Comparison of ENCODE assay signal across 32 cellular contexts in the genomic region with DNA sequence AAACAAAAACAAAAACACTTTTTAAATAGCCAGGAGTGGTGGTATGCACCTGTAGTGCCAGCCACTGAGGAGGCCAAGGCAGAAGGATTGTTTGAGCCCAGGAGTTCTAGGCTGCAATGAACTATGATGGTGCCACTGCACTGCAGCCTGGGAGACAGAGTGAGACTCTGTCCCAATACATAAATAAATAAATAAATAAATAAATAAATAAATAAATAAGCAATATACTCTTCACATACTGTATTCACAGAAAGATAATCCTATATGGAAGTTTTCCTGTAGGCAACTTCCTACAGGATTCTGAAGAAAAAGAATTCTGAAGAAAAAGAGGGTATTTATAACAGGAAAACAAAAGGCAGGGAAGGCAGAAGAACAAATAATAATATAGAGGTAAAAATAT.
DNase-seq lines count a peak whose midpoint lies in the region; ATAC-seq, FAIRE-seq and TF ChIP-seq lines count a peak whose summit lies in the region.
"Had no signal": no experiment of that assay in that cellular context is flagged by ENCODE, and none has a peak within 500 bp of the region (broad histone marks: within the 10 kb centered on the region; RNA-seq: fewer than 3 reads in every experiment).

No MANE protein-coding gene starts in this region.

- no peak for TF ChIP-seq POLR2A in A549 (IDR thresholded peaks at IDR 0.05; ENCODE audit: low read length)

- FAIRE-seq in A549 (lab: Jason Lieb, UNC) (no peak), colon (lab: Jason Lieb, UNC) (peak; percentile 43)
- FAIRE-seq: A204.1, D721Med had no signal

- H3K9me3 ChIP-seq in A549 (no peaks in the 10 kb centered on the region), HEK293 (ENCODE audit: control insufficient read depth, insufficient read depth, low read depth, low read length) (no peaks in the 10 kb centered on the region)
- H3K9me3 ChIP-seq: BE2C; BLaER1; BLaER1 treated with 17β-estradiol and CSF1 and Interleukin-3, amounts not matched to agents 10 nM and 100 nM; Caco-2 had no signal

- H3K27ac ChIP-seq in A549, result no peak overlapping the region
- H3K27ac ChIP-seq in HEK293 (ENCODE audit: extremely low read depth, low read depth, low read length), result no peak overlapping the region
- H3K27ac ChIP-seq: 22Rv1; BLaER1; BLaER1 treated with 17β-estradiol and CSF1 and Interleukin-3, amounts not matched to agents 10 nM and 100 nM; C4-2B had no signal

- CTCF ChIA-PET in A549 (lab: Yijun Ruan, JAX) (no interaction called here), HEK293 (lab: Yijun Ruan, JAX) (no interaction called here)

- no peak overlapping the region for H3K4me2 ChIP-seq in A549
- H3K4me2 ChIP-seq: BLaER1; BLaER1 treated with 17β-estradiol and CSF1 and Interleukin-3, amounts not matched to agents 10 nM and 100 nM had no signal

- TF ChIP-seq RAD21 in A549 (conservative IDR thresholded peaks at IDR 0.05 in 1 of 2, IDR thresholded peaks at IDR 0.05 in 1 of 2), result no peak

- TF ChIP-seq CTCF in A549 (IDR thresholded peaks at IDR 0.05) (no peak), HEK293 (tag by site-specific recombination; IDR thresholded peaks at IDR 0.05) (no peak)

- POLR2A ChIA-PET in A549 (lab: Yijun Ruan, JAX) (no interaction called here), HEK293 (lab: Yijun Ruan, JAX) (no interaction called here)

- H3K4me3 ChIP-seq in A549 (no peak overlapping the region), HEK293 (ENCODE audit: low read depth, low read length) (no peak overlapping the region)
- H3K4me3 ChIP-seq: BLaER1; BLaER1 treated with 17β-estradiol and CSF1 and Interleukin-3, amounts not matched to agents 10 nM and 100 nM had no signal

- H3K4me1 ChIP-seq in A549 (no peaks in the 10 kb centered on the region), HEK293 (ENCODE audit: control insufficient read depth, insufficient read depth, low read length) (no peaks in the 10 kb centered on the region)
- H3K4me1 ChIP-seq: BE2C; BLaER1; BLaER1 treated with 17β-estradiol and CSF1 and Interleukin-3, amounts not matched to agents 10 nM and 100 nM; Caco-2 had no signal

- no peak for DNase-seq in A549 (ENCODE audit: low read depth in 1 of 2, low spot score in 1 of 2)
- no peak for DNase-seq in NCI-H82 treated with DMSO at 0.1 percent for 48 hours (lab: John Stamatoyannopoulos, UW; ENCODE audit: unreplicated experiment)
- DNase-seq in RPMI8226, result no peak
- no peak for DNase-seq in stimulated activated naive CD4-positive, alpha-beta T cell treated with Interleukin-2 at 50 U/mL for 16 hours (lab: John Stamatoyannopoulos, UW)
- DNase-seq: 8988T; ACHN; AML-193; BE2C; C1 segment of cervical spinal cord; Caco-2; Calu3; CD4-positive, alpha-beta memory T cell; CD4-positive, alpha-beta T cell; CD4-positive, CD25-positive, alpha-beta regulatory T cell; CD8-positive, alpha-beta memory T cell; CD8-positive, alpha-beta T cell; COR-L47; DMS 273 treated with DMSO at 0.1 percent for 48 hours; DMS153; DMS53; DMS79; DMS79 treated with DMSO at 0.1 percent for 48 hours; DND-41; EL had no signal

- ATAC-seq in A549, result no peak
- ATAC-seq: CD8-positive, alpha-beta T cell had no signal

- H3K36me3 ChIP-seq in HEK293 (ENCODE audit: control insufficient read depth in 2 of 2, insufficient read depth in 1 of 2, low read length in 2 of 2), result no peaks in the 10 kb centered on the region
- H3K36me3 ChIP-seq: BE2C; BLaER1; BLaER1 treated with 17β-estradiol and CSF1 and Interleukin-3, amounts not matched to agents 10 nM and 100 nM had no signal

- TF ChIP-seq EP300 in A549 (IDR thresholded peaks at IDR 0.05), result no peak

TF ChIP-seq in A549, 52 proteins besides CTCF, POLR2A, EP300 and RAD21:
- TF ChIP-seq RCOR1 (IDR thresholded peaks at IDR 0.05; ENCODE audit: low read depth, low read length), result no peak
- peak; percentile 29; the same call in 1 of the 2 replicates for TF ChIP-seq ZC3H11A (IDR thresholded peaks at IDR 0.05)
- TF ChIP-seq FOSL2 (IDR thresholded peaks at IDR 0.05), result no peak
- no peak for TF ChIP-seq FOSL2 (CRISPR knock-in tag; IDR thresholded peaks at IDR 0.05)
- TF ChIP-seq CHD4 (IDR thresholded peaks at IDR 0.05; ENCODE audit: borderline replicate concordance), result no peak

TF ChIP-seq in HEK293, 187 proteins besides CTCF, POLR2A, EP300 and RAD21 (continues in another document):
- TF ChIP-seq BCL11A (tag by site-specific recombination; IDR thresholded peaks at IDR 0.05; ENCODE audit: low read depth) (no peak), ZNF202 (tag by site-specific recombination; IDR thresholded peaks at IDR 0.05; ENCODE audit: borderline replicate concordance) (peak; percentile 72; the same call in 1 of the 2 replicates), ZNF701 (tag by site-specific recombination; IDR thresholded peaks at IDR 0.05) (no peak), ZNF529 (tag by site-specific recombination; IDR thresholded peaks at IDR 0.05; ENCODE audit: insufficient replicate concordance) (no peak), ZNF658 (tag by site-specific recombination; IDR thresholded peaks at IDR 0.05) (no peak), ZNF629 (tag by site-specific recombination; IDR thresholded peaks at IDR 0.05) (peak; percentile 28; the same call in 1 of the 2 replicates), ZBTB1 (tag by site-specific recombination; IDR thresholded peaks at IDR 0.05) (no peak), GLI2 (tag by site-specific recombination; IDR thresholded peaks at IDR 0.05; ENCODE audit: borderline replicate concordance, low read depth) (no peak), ZNF830 (tag by site-specific recombination; IDR thresholded peaks at IDR 0.05; ENCODE audit: low read depth) (no peak), ZNF623 (tag by site-specific recombination; IDR thresholded peaks at IDR 0.05) (peak; percentile 54; the same call in 1 of the 2 replicates), ZFP69B (tag by site-specific recombination; IDR thresholded peaks at IDR 0.05) (no peak), MEIS1 (CRISPR knock-in tag; IDR thresholded peaks at IDR 0.05; ENCODE audit: borderline replicate concordance) (no peak), HOXD13 (CRISPR knock-in tag; IDR thresholded peaks at IDR 0.05; ENCODE audit: borderline replicate concordance) (no peak)
- TF ChIP-seq, protein P1, sequence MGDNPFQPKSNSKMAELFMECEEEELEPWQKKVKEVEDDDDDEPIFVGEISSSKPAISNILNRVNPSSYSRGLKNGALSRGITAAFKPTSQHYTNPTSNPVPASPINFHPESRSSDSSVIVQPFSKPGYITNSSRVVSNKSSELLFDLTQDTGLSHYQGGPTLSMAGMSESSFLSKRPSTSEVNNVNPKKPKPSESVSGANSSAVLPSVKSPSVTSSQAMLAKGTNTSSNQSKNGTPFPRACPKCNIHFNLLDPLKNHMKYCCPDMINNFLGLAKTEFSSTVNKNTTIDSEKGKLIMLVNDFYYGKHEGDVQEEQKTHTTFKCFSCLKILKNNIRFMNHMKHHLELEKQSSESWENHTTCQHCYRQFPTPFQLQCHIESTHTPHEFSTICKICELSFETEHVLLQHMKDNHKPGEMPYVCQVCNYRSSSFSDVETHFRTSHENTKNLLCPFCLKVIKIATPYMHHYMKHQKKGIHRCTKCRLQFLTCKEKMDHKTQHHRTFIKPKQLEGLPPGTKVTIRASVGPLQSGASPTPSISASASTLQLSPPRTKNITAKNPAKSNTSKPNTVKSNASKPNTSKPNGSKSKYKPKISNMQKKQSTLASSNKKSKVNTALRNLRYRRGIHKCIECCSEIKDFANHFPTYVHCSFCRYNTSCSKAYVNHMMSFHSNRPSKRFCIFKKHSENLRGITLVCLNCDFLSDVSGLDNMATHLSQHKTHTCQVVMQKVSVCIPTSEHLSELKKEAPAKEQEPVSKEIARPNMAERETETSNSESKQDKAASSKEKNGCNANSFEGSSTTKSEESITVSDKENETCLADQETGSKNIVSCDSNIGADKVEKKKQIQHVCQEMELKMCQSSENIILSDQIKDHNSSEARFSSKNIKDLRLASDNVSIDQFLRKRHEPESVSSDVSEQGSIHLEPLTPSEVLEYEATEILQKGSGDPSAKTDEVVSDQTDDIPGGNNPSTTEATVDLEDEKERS (tag by site-specific recombination; IDR thresholded peaks at IDR 0.05), result no peak
- TF ChIP-seq, protein P2, sequence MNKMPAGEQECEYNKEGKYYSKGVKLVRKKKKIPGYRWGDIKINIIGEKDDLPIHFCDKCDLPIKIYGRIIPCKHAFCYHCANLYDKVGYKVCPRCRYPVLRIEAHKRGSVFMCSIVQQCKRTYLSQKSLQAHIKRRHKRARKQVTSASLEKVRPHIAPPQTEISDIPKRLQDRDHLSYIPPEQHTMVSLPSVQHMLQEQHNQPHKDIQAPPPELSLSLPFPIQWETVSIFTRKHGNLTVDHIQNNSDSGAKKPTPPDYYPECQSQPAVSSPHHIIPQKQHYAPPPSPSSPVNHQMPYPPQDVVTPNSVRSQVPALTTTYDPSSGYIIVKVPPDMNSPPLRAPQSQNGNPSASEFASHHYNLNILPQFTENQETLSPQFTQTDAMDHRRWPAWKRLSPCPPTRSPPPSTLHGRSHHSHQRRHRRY (tag by site-specific recombination; IDR thresholded peaks at IDR 0.05), result no peak
- TF ChIP-seq, protein P3, sequence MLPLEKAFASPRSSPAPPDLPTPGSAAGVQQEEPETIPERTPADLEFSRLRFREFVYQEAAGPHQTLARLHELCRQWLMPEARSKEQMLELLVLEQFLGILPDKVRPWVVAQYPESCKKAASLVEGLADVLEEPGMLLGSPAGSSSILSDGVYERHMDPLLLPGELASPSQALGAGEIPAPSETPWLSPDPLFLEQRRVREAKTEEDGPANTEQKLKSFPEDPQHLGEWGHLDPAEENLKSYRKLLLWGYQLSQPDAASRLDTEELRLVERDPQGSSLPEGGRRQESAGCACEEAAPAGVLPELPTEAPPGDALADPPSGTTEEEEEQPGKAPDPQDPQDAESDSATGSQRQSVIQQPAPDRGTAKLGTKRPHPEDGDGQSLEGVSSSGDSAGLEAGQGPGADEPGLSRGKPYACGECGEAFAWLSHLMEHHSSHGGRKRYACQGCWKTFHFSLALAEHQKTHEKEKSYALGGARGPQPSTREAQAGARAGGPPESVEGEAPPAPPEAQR (tag by site-specific recombination; IDR thresholded peaks at IDR 0.05), result no peak
- TF ChIP-seq, protein P4, sequence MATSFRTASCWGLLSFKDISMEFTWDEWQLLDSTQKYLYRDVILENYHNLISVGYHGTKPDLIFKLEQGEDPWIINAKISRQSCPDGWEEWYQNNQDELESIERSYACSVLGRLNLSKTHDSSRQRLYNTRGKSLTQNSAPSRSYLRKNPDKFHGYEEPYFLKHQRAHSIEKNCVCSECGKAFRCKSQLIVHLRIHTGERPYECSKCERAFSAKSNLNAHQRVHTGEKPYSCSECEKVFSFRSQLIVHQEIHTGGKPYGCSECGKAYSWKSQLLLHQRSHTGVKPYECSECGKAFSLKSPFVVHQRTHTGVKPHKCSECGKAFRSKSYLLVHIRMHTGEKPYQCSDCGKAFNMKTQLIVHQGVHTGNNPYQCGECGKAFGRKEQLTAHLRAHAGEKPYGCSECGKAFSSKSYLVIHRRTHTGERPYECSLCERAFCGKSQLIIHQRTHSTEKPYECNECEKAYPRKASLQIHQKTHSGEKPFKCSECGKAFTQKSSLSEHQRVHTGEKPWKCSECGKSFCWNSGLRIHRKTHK (tag by site-specific recombination; IDR thresholded peaks at IDR 0.05), result no peak
